In the genomic region with DNA sequence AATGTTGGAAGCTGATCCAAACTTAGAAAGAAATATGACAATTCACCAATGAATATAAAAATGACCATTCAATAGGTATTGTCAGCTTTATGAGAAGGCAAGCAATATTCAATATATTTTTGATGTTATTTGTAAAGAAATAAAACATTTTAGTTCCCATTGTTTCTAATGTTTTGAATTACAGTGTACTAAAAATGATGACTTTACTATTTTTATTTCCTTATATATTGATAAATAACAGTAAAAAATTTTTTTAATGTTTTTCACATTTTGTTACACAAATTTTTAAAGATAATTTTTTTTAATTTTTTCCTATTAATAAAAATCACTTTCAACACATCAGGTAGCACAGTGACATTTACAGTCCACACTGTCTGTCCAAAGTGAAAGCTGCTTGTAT, we compare ENCODE assay signal across 33 cellular contexts.
"Had no signal": no experiment of that assay in that cellular context is flagged by ENCODE, and none has a peak within 500 bp of the region (broad histone marks: within the 10 kb centered on the region; RNA-seq: fewer than 3 reads in every experiment).

No MANE protein-coding gene starts in this region.

- ATAC-seq: activated CD4-positive, alpha-beta T cell treated with anti-CD3 and anti-CD28 coated beads for 36 hours; activated CD8-positive, alpha-beta memory T cell treated with anti-CD3 and anti-CD28 coated beads, Interleukin-2, amount 10 ng/mL, durations not matched to agents 7 days and 5 days; activated CD8-positive, alpha-beta T cell treated with anti-CD3 and anti-CD28 coated beads, Interleukin-2, amount 10 ng/mL, durations not matched to agents 7 days and 5 days; activated naive CD8-positive, alpha-beta T cell treated with anti-CD3 and anti-CD28 coated beads, Interleukin-2, amount 50 U/mL, for 24 hours; body of pancreas; esophagus mucosa; gastrocnemius medialis; heart left ventricle; T-helper 17 cell had no signal

- H3K27ac ChIP-seq: adrenal gland, body of pancreas, colonic mucosa, gastrocnemius medialis, heart left ventricle, hepatocyte had no signal

- H3K27ac Mint-ChIP-seq: activated CD4-positive, alpha-beta memory T cell treated with anti-CD3 and anti-CD28 coated beads for 36 hours; activated CD4-positive, alpha-beta T cell treated with anti-CD3 and anti-CD28 coated beads for 36 hours; activated CD4-positive, alpha-beta T cell treated with anti-CD3 and anti-CD28 coated beads, Interleukin-2, amount 10 ng/mL, durations not matched to agents 24 days and 14 days; activated CD8-positive, alpha-beta memory T cell treated with anti-CD3 and anti-CD28 coated beads, Interleukin-2, amount 10 ng/mL, durations not matched to agents 7 days and 5 days; activated CD8-positive, alpha-beta T cell treated with anti-CD3 and anti-CD28 coated beads, Interleukin-2, amount 10 ng/mL, durations not matched to agents 7 days and 5 days; activated naive CD4-positive, alpha-beta T cell treated with anti-CD3 and anti-CD28 coated beads for 36 hours; activated naive CD4-positive, alpha-beta T cell treated with anti-CD3 and anti-CD28 coated beads, Interleukin-2, amount 50 U/mL, for 24 hours; activated naive CD8-positive, alpha-beta T cell treated with anti-CD3 and anti-CD28 coated beads for 36 hours; activated naive CD8-positive, alpha-beta T cell treated with anti-CD3 and anti-CD28 coated beads, Interleukin-2, amount 50 U/mL, for 24 hours; activated T-helper 1 cell treated with anti-CD3 and anti-CD28 coated beads, Interleukin-12 subunit alpha, Interleukin-12 subunit beta, Interleukin-2, Interleukin-4 antibody, amounts not matched to agents 30 ng/mL and 10 ng/mL and 1 ng/mL, durations not matched to agents 14 hours and 24 hours and 36 hours; activated T-helper 2 cell treated with anti-CD3 and anti-CD28 coated beads, Interferon-gamma antibody, Interleukin-2, Interleukin-4, amounts not matched to agents 10 μg/mL and 5 μg/mL and 100 μg/mL, durations not matched to agents 14 hours and 24 hours and 36 hours; T-helper 17 cell; T-helper 2 cell treated with Interferon-gamma antibody and Interleukin-4, amounts not matched to agents 5 μg/mL and 100 μg/mL, for 36 hours had no signal

- H3K4me3 ChIP-seq: adrenal gland, body of pancreas, colonic mucosa, gastrocnemius medialis, heart left ventricle, hepatocyte had no signal

- H3K27me3 ChIP-seq: adrenal gland, body of pancreas, colonic mucosa, gastrocnemius medialis, heart left ventricle, hepatocyte had no signal

- H3K9me3 ChIP-seq: adrenal gland, colonic mucosa, gastrocnemius medialis had no signal

- DNase-seq: activated CD4-positive, alpha-beta memory T cell treated with anti-CD3 and anti-CD28 coated beads for 36 hours; activated CD4-positive, alpha-beta T cell treated with anti-CD3 and anti-CD28 coated beads for 36 hours; activated CD4-positive, alpha-beta T cell treated with anti-CD3 and anti-CD28 coated beads, Interleukin-2, amount 10 ng/mL, durations not matched to agents 24 days and 14 days; activated CD4-positive, CD25-positive, alpha-beta regulatory T cell; activated CD4-positive, CD25-positive, alpha-beta regulatory T cell treated with anti-CD3 and anti-CD28 coated beads, Interleukin-2, amount 50 U/mL, for 72 hours; activated CD8-positive, alpha-beta memory T cell treated with anti-CD3 and anti-CD28 coated beads, Interleukin-2, amount 10 ng/mL, durations not matched to agents 7 days and 5 days; activated CD8-positive, alpha-beta memory T cell treated with anti-CD3 and anti-CD28 coated beads, Interleukin-2, amount 50 U/mL, for 4 hours; activated CD8-positive, alpha-beta T cell treated with anti-CD3 and anti-CD28 coated beads, Interleukin-2, amount 10 ng/mL, durations not matched to agents 7 days and 5 days; activated effector memory CD4-positive, alpha-beta T cell treated with anti-CD3 and anti-CD28 coated beads, Interleukin-2, amount 50 U/mL, for 16 hours; activated naive CD4-positive, alpha-beta T cell treated with anti-CD3 and anti-CD28 coated beads for 36 hours; activated naive CD8-positive, alpha-beta T cell treated with anti-CD3 and anti-CD28 coated beads for 36 hours; activated naive CD8-positive, alpha-beta T cell treated with anti-CD3 and anti-CD28 coated beads, Interleukin-2, amount 50 U/mL, for 24 hours; activated T-cell treated with anti-CD3 and anti-CD28 coated beads, Interleukin-2, amount 50 U/mL, for 1 hour; activated T-cell treated with anti-CD3 and anti-CD28 coated beads, Interleukin-2, amount 50 U/mL, for 48 hours; adrenal gland; amygdala; aorta; body of pancreas; caudate nucleus; colonic mucosa; effector CD8-positive, alpha-beta T cell; foreskin fibroblast; gastrocnemius medialis; glutamatergic neuron; heart left ventricle; T-helper 17 cell; T1000 had no signal

- H3K79me2 ChIP-seq: hepatocyte had no signal

- H3K36me3 ChIP-seq: adrenal gland, colonic mucosa, gastrocnemius medialis, heart left ventricle had no signal

- H3K4me1 ChIP-seq: adrenal gland, body of pancreas, colonic mucosa, gastrocnemius medialis, heart left ventricle had no signal

- H3K27me3 Mint-ChIP-seq: activated CD4-positive, alpha-beta memory T cell treated with anti-CD3 and anti-CD28 coated beads for 36 hours; activated CD4-positive, alpha-beta T cell treated with anti-CD3 and anti-CD28 coated beads for 36 hours; activated CD4-positive, alpha-beta T cell treated with anti-CD3 and anti-CD28 coated beads, Interleukin-2, amount 10 ng/mL, durations not matched to agents 24 days and 14 days; activated CD8-positive, alpha-beta memory T cell treated with anti-CD3 and anti-CD28 coated beads, Interleukin-2, amount 10 ng/mL, durations not matched to agents 7 days and 5 days; activated naive CD4-positive, alpha-beta T cell treated with anti-CD3 and anti-CD28 coated beads, Interleukin-2, amount 50 U/mL, for 24 hours; activated naive CD8-positive, alpha-beta T cell treated with anti-CD3 and anti-CD28 coated beads for 36 hours; activated naive CD8-positive, alpha-beta T cell treated with anti-CD3 and anti-CD28 coated beads, Interleukin-2, amount 50 U/mL, for 24 hours; T-helper 17 cell had no signal

- H3K36me3 Mint-ChIP-seq: activated CD4-positive, alpha-beta memory T cell treated with anti-CD3 and anti-CD28 coated beads for 36 hours; activated CD8-positive, alpha-beta memory T cell treated with anti-CD3 and anti-CD28 coated beads, Interleukin-2, amount 10 ng/mL, durations not matched to agents 7 days and 5 days; activated naive CD4-positive, alpha-beta T cell treated with anti-CD3 and anti-CD28 coated beads, Interleukin-2, amount 50 U/mL, for 24 hours; activated naive CD8-positive, alpha-beta T cell treated with anti-CD3 and anti-CD28 coated beads for 36 hours had no signal

- H2AFZ ChIP-seq: hepatocyte had no signal

- H3K4me1 Mint-ChIP-seq: activated CD4-positive, alpha-beta T cell treated with anti-CD3 and anti-CD28 coated beads for 36 hours; activated CD4-positive, alpha-beta T cell treated with anti-CD3 and anti-CD28 coated beads, Interleukin-2, amount 10 ng/mL, durations not matched to agents 24 days and 14 days; activated CD8-positive, alpha-beta memory T cell treated with anti-CD3 and anti-CD28 coated beads, Interleukin-2, amount 10 ng/mL, durations not matched to agents 7 days and 5 days; activated naive CD4-positive, alpha-beta T cell treated with anti-CD3 and anti-CD28 coated beads, Interleukin-2, amount 50 U/mL, for 24 hours; activated naive CD8-positive, alpha-beta T cell treated with anti-CD3 and anti-CD28 coated beads for 36 hours; activated naive CD8-positive, alpha-beta T cell treated with anti-CD3 and anti-CD28 coated beads, Interleukin-2, amount 50 U/mL, for 24 hours; T-helper 17 cell had no signal

- H3K4me2 ChIP-seq: hepatocyte had no signal

- H3K4me3 Mint-ChIP-seq: activated CD4-positive, alpha-beta memory T cell treated with anti-CD3 and anti-CD28 coated beads for 36 hours; activated CD4-positive, alpha-beta T cell treated with anti-CD3 and anti-CD28 coated beads for 36 hours; activated CD4-positive, alpha-beta T cell treated with anti-CD3 and anti-CD28 coated beads, Interleukin-2, amount 10 ng/mL, durations not matched to agents 24 days and 14 days; activated CD8-positive, alpha-beta memory T cell treated with anti-CD3 and anti-CD28 coated beads, Interleukin-2, amount 10 ng/mL, durations not matched to agents 7 days and 5 days; activated CD8-positive, alpha-beta T cell treated with anti-CD3 and anti-CD28 coated beads, Interleukin-2, amount 10 ng/mL, durations not matched to agents 7 days and 5 days; activated naive CD4-positive, alpha-beta T cell treated with anti-CD3 and anti-CD28 coated beads for 36 hours; activated naive CD4-positive, alpha-beta T cell treated with anti-CD3 and anti-CD28 coated beads, Interleukin-2, amount 50 U/mL, for 24 hours; activated naive CD8-positive, alpha-beta T cell treated with anti-CD3 and anti-CD28 coated beads for 36 hours; activated naive CD8-positive, alpha-beta T cell treated with anti-CD3 and anti-CD28 coated beads, Interleukin-2, amount 50 U/mL, for 24 hours; activated T-helper 1 cell treated with anti-CD3 and anti-CD28 coated beads, Interleukin-12 subunit alpha, Interleukin-12 subunit beta, Interleukin-2, Interleukin-4 antibody, amounts not matched to agents 30 ng/mL and 10 ng/mL and 1 ng/mL, durations not matched to agents 14 hours and 24 hours and 36 hours; T-helper 17 cell; T-helper 2 cell treated with Interferon-gamma antibody and Interleukin-4, amounts not matched to agents 5 μg/mL and 100 μg/mL, for 36 hours had no signal
